9 cellular contexts compared by ENCODE assay signal in genomic region chr11:86066033-86066432, GRCh38. TPM values are rescaled to one million over a fixed set of nuclear protein-coding genes. Genes with fewer than 3 reads are reported as not detected.
DNase-seq lines count a peak whose midpoint lies in the region; ATAC-seq and TF ChIP-seq lines count a peak whose summit lies in the region.
"Had no signal": no experiment of that assay in that cellular context is flagged by ENCODE, and none has a peak within 500 bp of the region (broad histone marks: within the 10 kb centered on the region; RNA-seq: fewer than 3 reads in every experiment).

No MANE protein-coding gene starts in this region.

- DNase-seq in T-helper 1 cell (no peak), kidney epithelial cell (ENCODE audit: low read depth) (no peak), suprapubic skin (ENCODE audit: low spot score in 2 of 2) (no peak), midbrain (lab: John Stamatoyannopoulos, UW) (no peak), pons (ENCODE audit: low spot score) (no peak)
- no peak for DNase-seq in activated naive CD8-positive, alpha-beta T cell treated with anti-CD3 and anti-CD28 coated beads for 36 hours
- DNase-seq: head of caudate nucleus had no signal

- no peak for TF ChIP-seq EP300 in suprapubic skin (IDR thresholded peaks at IDR 0.05)

- H3K27me3 ChIP-seq in kidney epithelial cell (ENCODE audit: control insufficient read depth, insufficient read depth, low read length): no peaks in the 10 kb centered on the region
- no peaks in the 10 kb centered on the region for H3K27me3 ChIP-seq in suprapubic skin

- H3K9me3 ChIP-seq in suprapubic skin: no peaks in the 10 kb centered on the region

- H3K4me3 ChIP-seq in kidney epithelial cell (ENCODE audit: low read depth, low read length) (peak overlapping the region; percentile 77), suprapubic skin (peak overlapping the region; percentile 100)

- H3K9me3 Mint-ChIP-seq in T-helper 1 cell treated with Interleukin-12 subunit alpha and Interleukin-12 subunit beta and Interleukin-4 antibody, amounts not matched to agents 30 μg/mL and 1 μg/mL, for 36 hours: peaks cover 3% of the 10 kb centered on the region
- peaks cover 7% of the 10 kb centered on the region for H3K9me3 Mint-ChIP-seq in activated naive CD8-positive, alpha-beta T cell treated with anti-CD3 and anti-CD28 coated beads for 36 hours

- peak overlapping the region; percentile 99 for H3K4me3 Mint-ChIP-seq in T-helper 1 cell treated with Interleukin-12 subunit alpha and Interleukin-12 subunit beta and Interleukin-4 antibody, amounts not matched to agents 30 μg/mL and 1 μg/mL, for 36 hours
- H3K4me3 Mint-ChIP-seq in activated naive CD8-positive, alpha-beta T cell treated with anti-CD3 and anti-CD28 coated beads for 36 hours: peak overlapping the region; percentile 100

- H3K36me3 Mint-ChIP-seq in T-helper 1 cell treated with Interleukin-12 subunit alpha and Interleukin-12 subunit beta and Interleukin-4 antibody, amounts not matched to agents 30 μg/mL and 1 μg/mL, for 36 hours (ENCODE audit: low read depth): peaks cover 25% of the 10 kb centered on the region
- peaks cover 29% of the 10 kb centered on the region for H3K36me3 Mint-ChIP-seq in activated naive CD8-positive, alpha-beta T cell treated with anti-CD3 and anti-CD28 coated beads for 36 hours

- H3K27ac ChIP-seq in suprapubic skin: peak overlapping the region; percentile 99

- ATAC-seq in HG02973 (IDR thresholded peaks at IDR 0.05; ENCODE audit: unreplicated experiment): no peak

- H3K27me3 Mint-ChIP-seq in T-helper 1 cell treated with Interleukin-12 subunit alpha and Interleukin-12 subunit beta and Interleukin-4 antibody, amounts not matched to agents 30 μg/mL and 1 μg/mL, for 36 hours (ENCODE audit: low read depth): no peaks in the 10 kb centered on the region
- H3K27me3 Mint-ChIP-seq in activated naive CD8-positive, alpha-beta T cell treated with anti-CD3 and anti-CD28 coated beads for 36 hours: no peaks in the 10 kb centered on the region

- H3K4me1 Mint-ChIP-seq in T-helper 1 cell treated with Interleukin-12 subunit alpha and Interleukin-12 subunit beta and Interleukin-4 antibody, amounts not matched to agents 30 μg/mL and 1 μg/mL, for 36 hours (ENCODE audit: low read depth): peaks cover 50% of the 10 kb centered on the region
- H3K4me1 Mint-ChIP-seq in activated naive CD8-positive, alpha-beta T cell treated with anti-CD3 and anti-CD28 coated beads for 36 hours: peaks cover 62% of the 10 kb centered on the region

- WGBS in suprapubic skin: 10% methylated on average over 3 of the region's 3 CpGs

- TF ChIP-seq POLR2A in suprapubic skin (IDR thresholded peaks at IDR 0.05): no peak

- TF ChIP-seq CTCF in kidney epithelial cell (IDR thresholded peaks at IDR 0.05; ENCODE audit: insufficient read depth, low read length, poor library complexity, severe bottlenecking) (no peak), suprapubic skin (IDR thresholded peaks at IDR 0.05) (no peak)

- H3K27ac Mint-ChIP-seq in T-helper 1 cell treated with Interleukin-12 subunit alpha and Interleukin-12 subunit beta and Interleukin-4 antibody, amounts not matched to agents 30 μg/mL and 1 μg/mL, for 36 hours: peak overlapping the region; percentile 84
- H3K27ac Mint-ChIP-seq in activated naive CD8-positive, alpha-beta T cell treated with anti-CD3 and anti-CD28 coated beads for 36 hours: peak overlapping the region; percentile 94

- peaks cover 60% of the 10 kb centered on the region for H3K4me1 ChIP-seq in suprapubic skin

- H3K36me3 ChIP-seq in kidney epithelial cell (ENCODE audit: control insufficient read depth, insufficient read depth, low read length) (no peaks in the 10 kb centered on the region), suprapubic skin (no peaks in the 10 kb centered on the region)

RNA-seq across cellular contexts. Expression of gene PICALM, which starts 2.9 kb away (rescaled TPM):
- 10 to 100 TPM; 35.8 to 41.1 TPM for total RNA-seq in activated naive CD8-positive, alpha-beta T cell treated with anti-CD3 and anti-CD28 coated beads for 36 hours
- total RNA-seq in kidney epithelial cell (291 and 294 TPM in 2 replicates), suprapubic skin (100 to 1,000 TPM; 164 to 386 (median 189) TPM)
